ENCODE assay signal across 1 cellular context in the genomic region with DNA sequence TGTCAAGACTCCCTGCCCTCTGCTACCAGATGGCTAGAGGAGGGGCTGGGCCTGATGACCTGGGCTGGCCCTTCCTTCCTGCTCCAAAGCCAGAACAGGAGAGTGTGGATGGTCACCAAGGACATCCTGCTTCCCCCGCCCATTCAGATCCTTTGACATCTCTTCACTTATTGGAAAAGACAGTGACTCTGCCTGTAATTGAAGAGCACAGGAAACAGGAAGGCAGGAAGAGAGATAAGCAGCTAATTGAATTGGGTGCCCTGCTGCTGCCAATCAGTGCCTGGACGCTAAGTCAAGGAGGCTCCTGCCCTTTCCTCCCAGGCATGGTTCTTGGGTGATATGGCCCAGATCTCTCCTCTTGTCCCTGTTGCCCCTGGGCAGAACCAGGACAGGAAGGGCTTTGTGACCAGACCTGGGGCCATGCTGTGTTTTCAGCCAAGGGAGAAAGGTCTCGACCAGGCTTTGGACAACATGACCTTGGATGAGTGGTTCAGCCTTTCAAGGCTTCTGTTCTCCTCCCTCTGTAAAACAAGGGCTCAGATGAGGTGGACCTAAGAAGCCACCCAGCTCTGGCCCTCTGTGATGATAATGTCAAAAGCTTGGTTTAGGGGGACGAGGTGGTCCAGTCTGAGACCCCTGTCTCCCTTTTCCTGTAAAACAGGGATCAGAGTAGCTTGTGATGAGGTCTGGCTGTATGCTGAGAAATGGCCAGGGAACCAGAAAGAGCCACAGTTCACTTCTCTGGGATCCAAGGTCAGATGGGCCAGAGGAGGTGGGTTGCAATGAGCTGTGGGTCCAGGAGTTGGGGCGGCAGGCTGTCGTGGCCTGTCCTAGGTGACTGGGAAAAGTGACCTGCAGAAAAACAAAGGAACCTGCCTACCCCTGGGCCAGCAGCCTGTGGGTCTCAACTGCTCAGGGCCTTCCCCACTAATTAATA.
TF ChIP-seq lines count a peak whose summit lies in the region.

No MANE protein-coding gene starts in this region.

TF ChIP-seq in HepG2, 621 proteins besides CTCF, POLR2A, EP300 and RAD21 (continues in another document):
- TF ChIP-seq NCOR1 (IDR thresholded peaks at IDR 0.05; ENCODE audit: borderline replicate concordance, low read length) (peak; percentile 17; the same call in 1 of the 2 replicates), NR2C2 (CRISPR knock-in tag; IDR thresholded peaks at IDR 0.05; ENCODE audit: borderline replicate concordance) (no peak), NFATC3 (CRISPR knock-in tag; IDR thresholded peaks at IDR 0.05) (no peak), CBX1 (IDR thresholded peaks at IDR 0.05; ENCODE audit: low read depth) (no peak), ZNF574 (CRISPR knock-in tag; IDR thresholded peaks at IDR 0.05) (0 out of 2 replicates have a peak, but pooled peaks have one; percentile 3), BCL3 (CRISPR knock-in tag; IDR thresholded peaks at IDR 0.05) (no peak), ZBTB7B (CRISPR knock-in tag; IDR thresholded peaks at IDR 0.05) (0 out of 2 replicates have a peak, but pooled peaks have one; percentile 13), MEF2D (CRISPR knock-in tag; IDR thresholded peaks at IDR 0.05) (0 out of 2 replicates have a peak, but pooled peaks have one; percentile 14), PHF8 (CRISPR knock-in tag; IDR thresholded peaks at IDR 0.05) (no peak), ZMYM4 (CRISPR knock-in tag; IDR thresholded peaks at IDR 0.05) (0 out of 2 replicates have a peak, but pooled peaks have one; percentile 35), ZNF644 (CRISPR knock-in tag; IDR thresholded peaks at IDR 0.05; ENCODE audit: low read depth) (peak; percentile 86), ZNF362 (CRISPR knock-in tag; IDR thresholded peaks at IDR 0.05; ENCODE audit: borderline replicate concordance) (0 out of 2 replicates have a peak, but pooled peaks have one; percentile 24), NR2F6 (IDR thresholded peaks at IDR 0.05) (peak; percentile 12; the same call in 1 of the 2 replicates), NR2F6 (CRISPR knock-in tag; IDR thresholded peaks at IDR 0.05) (no peak), MEIS2 (CRISPR knock-in tag; IDR thresholded peaks at IDR 0.05) (0 out of 2 replicates have a peak, but pooled peaks have one; percentile 54), ZNF639 (CRISPR knock-in tag; conservative IDR thresholded peaks at IDR 0.05) (no peak), ZNF264 (CRISPR knock-in tag; IDR thresholded peaks at IDR 0.05) (0 out of 2 replicates have a peak, but pooled peaks have one; percentile 36), JUN (CRISPR knock-in tag; IDR thresholded peaks at IDR 0.05) (peak; percentile 28; the same call in 1 of the 2 replicates), NRL (CRISPR knock-in tag; IDR thresholded peaks at IDR 0.05; ENCODE audit: borderline replicate concordance) (no peak), ESRRA (CRISPR knock-in tag; IDR thresholded peaks at IDR 0.05; ENCODE audit: low read depth) (0 out of 2 replicates have a peak, but pooled peaks have one; percentile 24), RXRB (CRISPR knock-in tag; IDR thresholded peaks at IDR 0.05; ENCODE audit: borderline replicate concordance) (peak; percentile 11; the same call in 1 of the 2 replicates), ZMYM3 (CRISPR knock-in tag; IDR thresholded peaks at IDR 0.05) (peak; percentile 8; the same call in 1 of the 2 replicates), ZNF3 (CRISPR knock-in tag; IDR thresholded peaks at IDR 0.05) (no peak), DPF2 (CRISPR knock-in tag; IDR thresholded peaks at IDR 0.05; ENCODE audit: borderline replicate concordance, low read depth) (0 out of 2 replicates have a peak, but pooled peaks have one; percentile 43), SOX6 (IDR thresholded peaks at IDR 0.05) (no peak), SOX6 (CRISPR knock-in tag; IDR thresholded peaks at IDR 0.05) (peak; percentile 5; the same call in 1 of the 2 replicates), GFI1 (CRISPR knock-in tag; IDR thresholded peaks at IDR 0.05; ENCODE audit: borderline replicate concordance) (peak; percentile 30; the same call in 1 of the 2 replicates), ZNF768 (CRISPR knock-in tag; IDR thresholded peaks at IDR 0.05) (no peak), MYC (CRISPR knock-in tag; IDR thresholded peaks at IDR 0.05; ENCODE audit: borderline replicate concordance) (0 out of 2 replicates have a peak, but pooled peaks have one; percentile 33), ZNF30 (CRISPR knock-in tag; IDR thresholded peaks at IDR 0.05) (no peak)
- TF ChIP-seq, protein P1, sequence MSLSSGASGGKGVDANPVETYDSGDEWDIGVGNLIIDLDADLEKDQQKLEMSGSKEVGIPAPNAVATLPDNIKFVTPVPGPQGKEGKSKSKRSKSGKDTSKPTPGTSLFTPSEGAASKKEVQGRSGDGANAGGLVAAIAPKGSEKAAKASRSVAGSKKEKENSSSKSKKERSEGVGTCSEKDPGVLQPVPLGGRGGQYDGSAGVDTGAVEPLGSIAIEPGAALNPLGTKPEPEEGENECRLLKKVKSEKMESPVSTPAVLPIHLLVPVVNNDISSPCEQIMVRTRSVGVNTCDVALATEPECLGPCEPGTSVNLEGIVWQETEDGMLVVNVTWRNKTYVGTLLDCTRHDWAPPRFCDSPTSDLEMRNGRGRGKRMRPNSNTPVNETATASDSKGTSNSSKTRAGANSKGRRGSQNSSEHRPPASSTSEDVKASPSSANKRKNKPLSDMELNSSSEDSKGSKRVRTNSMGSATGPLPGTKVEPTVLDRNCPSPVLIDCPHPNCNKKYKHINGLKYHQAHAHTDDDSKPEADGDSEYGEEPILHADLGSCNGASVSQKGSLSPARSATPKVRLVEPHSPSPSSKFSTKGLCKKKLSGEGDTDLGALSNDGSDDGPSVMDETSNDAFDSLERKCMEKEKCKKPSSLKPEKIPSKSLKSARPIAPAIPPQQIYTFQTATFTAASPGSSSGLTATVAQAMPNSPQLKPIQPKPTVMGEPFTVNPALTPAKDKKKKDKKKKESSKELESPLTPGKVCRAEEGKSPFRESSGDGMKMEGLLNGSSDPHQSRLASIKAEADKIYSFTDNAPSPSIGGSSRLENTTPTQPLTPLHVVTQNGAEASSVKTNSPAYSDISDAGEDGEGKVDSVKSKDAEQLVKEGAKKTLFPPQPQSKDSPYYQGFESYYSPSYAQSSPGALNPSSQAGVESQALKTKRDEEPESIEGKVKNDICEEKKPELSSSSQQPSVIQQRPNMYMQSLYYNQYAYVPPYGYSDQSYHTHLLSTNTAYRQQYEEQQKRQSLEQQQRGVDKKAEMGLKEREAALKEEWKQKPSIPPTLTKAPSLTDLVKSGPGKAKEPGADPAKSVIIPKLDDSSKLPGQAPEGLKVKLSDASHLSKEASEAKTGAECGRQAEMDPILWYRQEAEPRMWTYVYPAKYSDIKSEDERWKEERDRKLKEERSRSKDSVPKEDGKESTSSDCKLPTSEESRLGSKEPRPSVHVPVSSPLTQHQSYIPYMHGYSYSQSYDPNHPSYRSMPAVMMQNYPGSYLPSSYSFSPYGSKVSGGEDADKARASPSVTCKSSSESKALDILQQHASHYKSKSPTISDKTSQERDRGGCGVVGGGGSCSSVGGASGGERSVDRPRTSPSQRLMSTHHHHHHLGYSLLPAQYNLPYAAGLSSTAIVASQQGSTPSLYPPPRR (CRISPR knock-in tag; IDR thresholded peaks at IDR 0.05; ENCODE audit: borderline replicate concordance): peak; percentile 56; the same call in 1 of the 2 replicates
- TF ChIP-seq, protein P2, sequence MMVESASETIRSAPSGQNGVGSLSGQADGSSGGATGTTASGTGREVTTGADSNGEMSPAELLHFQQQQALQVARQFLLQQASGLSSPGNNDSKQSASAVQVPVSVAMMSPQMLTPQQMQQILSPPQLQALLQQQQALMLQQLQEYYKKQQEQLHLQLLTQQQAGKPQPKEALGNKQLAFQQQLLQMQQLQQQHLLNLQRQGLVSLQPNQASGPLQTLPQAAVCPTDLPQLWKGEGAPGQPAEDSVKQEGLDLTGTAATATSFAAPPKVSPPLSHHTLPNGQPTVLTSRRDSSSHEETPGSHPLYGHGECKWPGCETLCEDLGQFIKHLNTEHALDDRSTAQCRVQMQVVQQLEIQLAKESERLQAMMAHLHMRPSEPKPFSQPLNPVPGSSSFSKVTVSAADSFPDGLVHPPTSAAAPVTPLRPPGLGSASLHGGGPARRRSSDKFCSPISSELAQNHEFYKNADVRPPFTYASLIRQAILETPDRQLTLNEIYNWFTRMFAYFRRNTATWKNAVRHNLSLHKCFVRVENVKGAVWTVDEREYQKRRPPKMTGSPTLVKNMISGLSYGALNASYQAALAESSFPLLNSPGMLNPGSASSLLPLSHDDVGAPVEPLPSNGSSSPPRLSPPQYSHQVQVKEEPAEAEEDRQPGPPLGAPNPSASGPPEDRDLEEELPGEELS (CRISPR knock-in tag; IDR thresholded peaks at IDR 0.05): peak; percentile 38; the same call in 1 of the 2 replicates
- TF ChIP-seq, protein P3, sequence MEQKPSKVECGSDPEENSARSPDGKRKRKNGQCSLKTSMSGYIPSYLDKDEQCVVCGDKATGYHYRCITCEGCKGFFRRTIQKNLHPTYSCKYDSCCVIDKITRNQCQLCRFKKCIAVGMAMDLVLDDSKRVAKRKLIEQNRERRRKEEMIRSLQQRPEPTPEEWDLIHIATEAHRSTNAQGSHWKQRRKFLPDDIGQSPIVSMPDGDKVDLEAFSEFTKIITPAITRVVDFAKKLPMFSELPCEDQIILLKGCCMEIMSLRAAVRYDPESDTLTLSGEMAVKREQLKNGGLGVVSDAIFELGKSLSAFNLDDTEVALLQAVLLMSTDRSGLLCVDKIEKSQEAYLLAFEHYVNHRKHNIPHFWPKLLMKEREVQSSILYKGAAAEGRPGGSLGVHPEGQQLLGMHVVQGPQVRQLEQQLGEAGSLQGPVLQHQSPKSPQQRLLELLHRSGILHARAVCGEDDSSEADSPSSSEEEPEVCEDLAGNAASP (CRISPR knock-in tag; IDR thresholded peaks at IDR 0.05; ENCODE audit: borderline replicate concordance): peak; percentile 46; the same call in 1 of the 2 replicates
- TF ChIP-seq, protein P4, sequence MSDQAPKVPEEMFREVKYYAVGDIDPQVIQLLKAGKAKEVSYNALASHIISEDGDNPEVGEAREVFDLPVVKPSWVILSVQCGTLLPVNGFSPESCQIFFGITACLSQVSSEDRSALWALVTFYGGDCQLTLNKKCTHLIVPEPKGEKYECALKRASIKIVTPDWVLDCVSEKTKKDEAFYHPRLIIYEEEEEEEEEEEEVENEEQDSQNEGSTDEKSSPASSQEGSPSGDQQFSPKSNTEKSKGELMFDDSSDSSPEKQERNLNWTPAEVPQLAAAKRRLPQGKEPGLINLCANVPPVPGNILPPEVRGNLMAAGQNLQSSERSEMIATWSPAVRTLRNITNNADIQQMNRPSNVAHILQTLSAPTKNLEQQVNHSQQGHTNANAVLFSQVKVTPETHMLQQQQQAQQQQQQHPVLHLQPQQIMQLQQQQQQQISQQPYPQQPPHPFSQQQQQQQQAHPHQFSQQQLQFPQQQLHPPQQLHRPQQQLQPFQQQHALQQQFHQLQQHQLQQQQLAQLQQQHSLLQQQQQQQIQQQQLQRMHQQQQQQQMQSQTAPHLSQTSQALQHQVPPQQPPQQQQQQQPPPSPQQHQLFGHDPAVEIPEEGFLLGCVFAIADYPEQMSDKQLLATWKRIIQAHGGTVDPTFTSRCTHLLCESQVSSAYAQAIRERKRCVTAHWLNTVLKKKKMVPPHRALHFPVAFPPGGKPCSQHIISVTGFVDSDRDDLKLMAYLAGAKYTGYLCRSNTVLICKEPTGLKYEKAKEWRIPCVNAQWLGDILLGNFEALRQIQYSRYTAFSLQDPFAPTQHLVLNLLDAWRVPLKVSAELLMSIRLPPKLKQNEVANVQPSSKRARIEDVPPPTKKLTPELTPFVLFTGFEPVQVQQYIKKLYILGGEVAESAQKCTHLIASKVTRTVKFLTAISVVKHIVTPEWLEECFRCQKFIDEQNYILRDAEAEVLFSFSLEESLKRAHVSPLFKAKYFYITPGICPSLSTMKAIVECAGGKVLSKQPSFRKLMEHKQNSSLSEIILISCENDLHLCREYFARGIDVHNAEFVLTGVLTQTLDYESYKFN (CRISPR knock-in tag; conservative IDR thresholded peaks at IDR 0.05): peak; percentile 24; the same call in 1 of the 2 replicates
